8 cellular contexts compared by ENCODE assay signal in genomic region chr19:49391581-49392399, GRCh38. TPM values are rescaled to one million over a fixed set of nuclear protein-coding genes. Genes with fewer than 3 reads are reported as not detected.
DNase-seq lines count a peak whose midpoint lies in the region; ATAC-seq and TF ChIP-seq lines count a peak whose summit lies in the region.

No MANE protein-coding gene starts in this region.

- H3K27me3 ChIP-seq in dorsolateral prefrontal cortex, result peaks cover 0 to 20% (median 0%) of the 10 kb centered on the region in 45 donors

- no peak overlapping the region for H3K4me3 ChIP-seq in dorsolateral prefrontal cortex

- no peaks in the 10 kb centered on the region for H3K9me3 Mint-ChIP-seq in Calu3 (ENCODE audit: low read depth, unreplicated experiment)
- no peaks in the 10 kb centered on the region for H3K9me3 Mint-ChIP-seq in activated CD4-positive, alpha-beta memory T cell treated with anti-CD3 and anti-CD28 coated beads, Interleukin-2, amount 10 ng/mL, durations not matched to agents 7 days and 5 days

- CTCF ChIA-PET in Calu3 (lab: Charles Lee), result interaction anchor here (0.5 to 1.5 kb wide), 5 partner anchors 8 to 82 kb away, joined by 3 to 10 read pairs (median 3); partner anchors contain the start of gene FLT3LG
- CTCF ChIA-PET in activated CD4-positive, alpha-beta memory T cell treated with anti-CD3 and anti-CD28 coated beads, Interleukin-2, amount 10 ng/mL, durations not matched to agents 7 days and 5 days (lab: Charles Lee), result interaction anchor here (0.6 to 3.0 kb wide), 32 partner anchors 9 to 179 kb away, joined by 3 to 55 read pairs (median 5); partner anchors contain the start of genes ALDH16A1, GFY, PIH1D1 and SLC17A7

- peaks cover 9% of the 10 kb centered on the region for H3K4me1 Mint-ChIP-seq in Calu3 (ENCODE audit: low read depth, unreplicated experiment)
- H3K4me1 Mint-ChIP-seq in activated CD4-positive, alpha-beta memory T cell treated with anti-CD3 and anti-CD28 coated beads, Interleukin-2, amount 10 ng/mL, durations not matched to agents 7 days and 5 days, result peaks cover 33% of the 10 kb centered on the region

- intact Hi-C loops in Calu3 (cut with micrococcal nuclease; ENCODE audit: unreplicated experiment), result loop anchor here (1.0 to 5.0 kb wide), 3 partner anchors 36 to 181 kb away; partner anchors contain the start of gene GFY
- intact Hi-C loops in dorsolateral prefrontal cortex (cut with DNase I), result loop anchor here (1.0 to 5.0 kb wide), 3 partner anchors 51 to 156 kb away; no protein-coding TSS in a partner anchor

- H3K4me3 Mint-ChIP-seq in Calu3 (ENCODE audit: low read depth, unreplicated experiment), result no peak overlapping the region
- no peak overlapping the region for H3K4me3 Mint-ChIP-seq in activated CD4-positive, alpha-beta memory T cell treated with anti-CD3 and anti-CD28 coated beads, Interleukin-2, amount 10 ng/mL, durations not matched to agents 7 days and 5 days

- BruUV-seq in Calu3 (replicated peaks; lab: Mats Ljungman, UMichigan), result no TSS peak

- TF ChIP-seq CTCF in Calu3 (IDR thresholded peaks at IDR 0.05; ENCODE audit: unreplicated experiment), result peak; percentile 85
- peak; percentile 24 to 85 (median 72) for TF ChIP-seq CTCF in dorsolateral prefrontal cortex (IDR thresholded peaks at IDR 0.05 in 54 of 56, conservative IDR thresholded peaks at IDR 0.05 in 2 of 56; ENCODE audit: low read depth in 1 of 56, partially characterized antibody in 56 of 56)

- H3K27ac ChIP-seq in dorsolateral prefrontal cortex, result peak overlapping the region in 2 of 59 donors; percentile 21 to 63

- POLR2A ChIA-PET in activated CD4-positive, alpha-beta memory T cell treated with anti-CD3 and anti-CD28 coated beads, Interleukin-2, amount 10 ng/mL, durations not matched to agents 7 days and 5 days (lab: Charles Lee), result interaction anchor here (0.6 to 2.5 kb wide), 17 partner anchors 17 to 273 kb away, joined by 3 to 14 read pairs (median 3); partner anchors contain the start of genes ALDH16A1, CD37, FLT3LG and RPL13A

- DNase-seq in Calu3 (peak; percentile 87), NCI-H774 (lab: John Stamatoyannopoulos, UW) (peak; percentile 59), dorsolateral prefrontal cortex (peak; percentile 28 to 91 (median 73)), medulla oblongata (ENCODE audit: extremely low spot score) (peak; percentile 78)
- DNase-seq in activated CD4-positive, alpha-beta memory T cell treated with anti-CD3 and anti-CD28 coated beads, Interleukin-2, amount 10 ng/mL, durations not matched to agents 7 days and 5 days, result peak; percentile 85
- peak; percentile 44 to 60 for DNase-seq in stimulated activated CD8-positive, alpha-beta memory T cell treated with anti-CD3 and anti-CD28 coated beads, Interleukin-15, amount 100 ng/mL, for 4 hours (ENCODE audit: low read depth in 2 of 2)

- no peak overlapping the region for H3K27ac Mint-ChIP-seq in Calu3 (ENCODE audit: unreplicated experiment)
- peak overlapping the region; percentile 29 for H3K27ac Mint-ChIP-seq in activated CD4-positive, alpha-beta memory T cell treated with anti-CD3 and anti-CD28 coated beads, Interleukin-2, amount 10 ng/mL, durations not matched to agents 7 days and 5 days

- ATAC-seq in HG03108 (IDR thresholded peaks at IDR 0.05; ENCODE audit: unreplicated experiment) (peak; percentile 49), GM19328 (IDR thresholded peaks at IDR 0.05; ENCODE audit: unreplicated experiment) (no peak)

- peaks cover 83% of the 10 kb centered on the region for H3K27me3 Mint-ChIP-seq in Calu3 (ENCODE audit: unreplicated experiment)
- H3K27me3 Mint-ChIP-seq in activated CD4-positive, alpha-beta memory T cell treated with anti-CD3 and anti-CD28 coated beads, Interleukin-2, amount 10 ng/mL, durations not matched to agents 7 days and 5 days, result peaks cover 10% of the 10 kb centered on the region

- no peaks in the 10 kb centered on the region for H3K36me3 Mint-ChIP-seq in Calu3 (ENCODE audit: insufficient read depth, unreplicated experiment)
- no peaks in the 10 kb centered on the region for H3K36me3 Mint-ChIP-seq in activated CD4-positive, alpha-beta memory T cell treated with anti-CD3 and anti-CD28 coated beads, Interleukin-2, amount 10 ng/mL, durations not matched to agents 7 days and 5 days (ENCODE audit: low read depth)

RNA-seq across cellular contexts. Expression of gene KASH5, which starts 3.7 kb away (rescaled TPM):
- total RNA-seq in Calu3 (2022), result not detected in 2 replicates
- total RNA-seq in activated CD4-positive, alpha-beta memory T cell treated with anti-CD3 and anti-CD28 coated beads, Interleukin-2, amount 10 ng/mL, durations not matched to agents 7 days and 5 days, result under 1 TPM; 0.73 to 0.81 TPM
- under 1 TPM in 1 of 120 experiments, not detected in 119; 0.24 TPM for total RNA-seq in dorsolateral prefrontal cortex

RNA-seq across cellular contexts. Expression of gene DKKL1, which starts 28.1 kb away (rescaled TPM):
- not detected in 2 replicates for total RNA-seq in Calu3 (2022)
- total RNA-seq in activated CD4-positive, alpha-beta memory T cell treated with anti-CD3 and anti-CD28 coated beads, Interleukin-2, amount 10 ng/mL, durations not matched to agents 7 days and 5 days, result not detected
- 1 to 10 TPM in 1 of 120 experiments, under 1 TPM in 1, not detected in 118; 0.91 to 1.4 TPM for total RNA-seq in dorsolateral prefrontal cortex

RNA-seq across cellular contexts. Expression of gene TEAD2, which starts 29.6 kb away (rescaled TPM):
- 2.4 TPM in 2 replicates for total RNA-seq in Calu3 (2022)
- total RNA-seq in activated CD4-positive, alpha-beta memory T cell treated with anti-CD3 and anti-CD28 coated beads, Interleukin-2, amount 10 ng/mL, durations not matched to agents 7 days and 5 days, result not detected
- 10 to 100 TPM in 5 of 120 experiments, 1 to 10 TPM in 115; 1.2 to 17.3 (median 4.2) TPM for total RNA-seq in dorsolateral prefrontal cortex

RNA-seq across cellular contexts. Expression of gene PTH2, which starts 31.5 kb away (rescaled TPM):
- total RNA-seq in Calu3 (2022) (not detected in 2 replicates), dorsolateral prefrontal cortex (1 to 10 TPM in 3 of 120 experiments, not detected in 117; 1.2 to 1.8 (median 1.5) TPM)
- not detected for total RNA-seq in activated CD4-positive, alpha-beta memory T cell treated with anti-CD3 and anti-CD28 coated beads, Interleukin-2, amount 10 ng/mL, durations not matched to agents 7 days and 5 days

RNA-seq across cellular contexts. Expression of gene GFY, which starts 33.4 kb away (rescaled TPM):
- total RNA-seq in Calu3 (2022) (not detected in 2 replicates), dorsolateral prefrontal cortex (under 1 TPM in 9 of 120 experiments, not detected in 111; 0.26 to 0.44 (median 0.36) TPM)
- not detected for total RNA-seq in activated CD4-positive, alpha-beta memory T cell treated with anti-CD3 and anti-CD28 coated beads, Interleukin-2, amount 10 ng/mL, durations not matched to agents 7 days and 5 days
